Comparison of ENCODE assay signal across 13 cellular contexts in genomic region chr20:17541596-17541995, GRCh38.
"Had no signal": no experiment of that assay in that cellular context is flagged by ENCODE, and none has a peak within 500 bp of the region (broad histone marks: within the 10 kb centered on the region; RNA-seq: fewer than 3 reads in every experiment).

No MANE protein-coding gene starts in this region.

- H3K27me3 ChIP-seq: hepatocyte, ovary, SJSA1 had no signal

- ATAC-seq: activated CD8-positive, alpha-beta T cell treated with anti-CD3 and anti-CD28 coated beads, Interleukin-2, amount 10 ng/mL, durations not matched to agents 7 days and 5 days; activated T-cell treated with anti-CD3 and anti-CD28 coated beads, Interleukin-2, amount 50 U/mL, for 72 hours; stimulated activated naive CD8-positive, alpha-beta T cell treated with anti-CD3 and anti-CD28 coated beads, Interleukin-15, amount 100 ng/mL, for 72 hours had no signal

- H3K27ac Mint-ChIP-seq: activated CD4-positive, alpha-beta T cell treated with anti-CD3 and anti-CD28 coated beads, Interleukin-2, amount 10 ng/mL, durations not matched to agents 24 days and 14 days; activated CD8-positive, alpha-beta T cell treated with anti-CD3 and anti-CD28 coated beads, Interleukin-2, amount 10 ng/mL, durations not matched to agents 7 days and 5 days; activated naive CD8-positive, alpha-beta T cell treated with anti-CD3 and anti-CD28 coated beads, Interleukin-2, amount 10 ng/mL, durations not matched to agents 7 days and 5 days; activated T-cell treated with anti-CD3 and anti-CD28 coated beads, Interleukin-2, amount 50 U/mL, for 72 hours; stimulated activated naive CD8-positive, alpha-beta T cell treated with anti-CD3 and anti-CD28 coated beads, Interleukin-15, amount 100 ng/mL, for 72 hours; T-helper 2 cell treated with Interferon-gamma antibody and Interleukin-4, amounts not matched to agents 5 μg/mL and 100 μg/mL, for 36 hours had no signal

- H3K27ac ChIP-seq: hepatocyte had no signal

- H3K9me3 Mint-ChIP-seq: activated CD4-positive, alpha-beta T cell treated with anti-CD3 and anti-CD28 coated beads, Interleukin-2, amount 10 ng/mL, durations not matched to agents 24 days and 14 days; activated naive CD8-positive, alpha-beta T cell treated with anti-CD3 and anti-CD28 coated beads, Interleukin-2, amount 10 ng/mL, durations not matched to agents 7 days and 5 days; neural crest cell; stimulated activated naive CD8-positive, alpha-beta T cell treated with anti-CD3 and anti-CD28 coated beads, Interleukin-15, amount 100 ng/mL, for 72 hours; T-helper 2 cell treated with Interferon-gamma antibody and Interleukin-4, amounts not matched to agents 5 μg/mL and 100 μg/mL, for 36 hours had no signal

- H3K4me3 Mint-ChIP-seq: activated CD4-positive, alpha-beta T cell treated with anti-CD3 and anti-CD28 coated beads, Interleukin-2, amount 10 ng/mL, durations not matched to agents 24 days and 14 days; activated CD8-positive, alpha-beta T cell treated with anti-CD3 and anti-CD28 coated beads, Interleukin-2, amount 10 ng/mL, durations not matched to agents 7 days and 5 days; activated naive CD8-positive, alpha-beta T cell treated with anti-CD3 and anti-CD28 coated beads, Interleukin-2, amount 10 ng/mL, durations not matched to agents 7 days and 5 days; activated T-cell treated with anti-CD3 and anti-CD28 coated beads, Interleukin-2, amount 50 U/mL, for 72 hours; neural crest cell; stimulated activated naive CD8-positive, alpha-beta T cell treated with anti-CD3 and anti-CD28 coated beads, Interleukin-15, amount 100 ng/mL, for 72 hours; T-helper 2 cell treated with Interferon-gamma antibody and Interleukin-4, amounts not matched to agents 5 μg/mL and 100 μg/mL, for 36 hours had no signal

- H3K79me2 ChIP-seq: hepatocyte had no signal

- H3K36me3 ChIP-seq: ovary, SJSA1 had no signal

- H3K4me3 ChIP-seq: hepatocyte, ovary, SJSA1 had no signal

- H2AFZ ChIP-seq: hepatocyte had no signal

- H3K36me3 Mint-ChIP-seq: activated naive CD8-positive, alpha-beta T cell treated with anti-CD3 and anti-CD28 coated beads, Interleukin-2, amount 10 ng/mL, durations not matched to agents 7 days and 5 days had no signal

- H3K9me3 ChIP-seq: ovary, SJSA1 had no signal

- DNase-seq: activated CD4-positive, alpha-beta T cell treated with anti-CD3 and anti-CD28 coated beads, Interleukin-2, amount 10 ng/mL, durations not matched to agents 24 days and 14 days; activated CD4-positive, CD25-positive, alpha-beta regulatory T cell; activated CD8-positive, alpha-beta memory T cell treated with anti-CD3 and anti-CD28 coated beads, Interleukin-2, amount 50 U/mL, for 4 hours; activated CD8-positive, alpha-beta T cell treated with anti-CD3 and anti-CD28 coated beads, Interleukin-2, amount 10 ng/mL, durations not matched to agents 7 days and 5 days; activated naive CD8-positive, alpha-beta T cell treated with anti-CD3 and anti-CD28 coated beads, Interleukin-2, amount 10 ng/mL, durations not matched to agents 7 days and 5 days; activated T-cell treated with anti-CD3 and anti-CD28 coated beads, Interleukin-2, amount 50 U/mL, for 72 hours; ovary; stimulated activated CD4-positive, alpha-beta T cell treated with anti-CD3 and anti-CD28 coated beads, Interleukin-1b, Interleukin-23, amount 100 ng/mL, for 48 hours; stimulated activated naive CD8-positive, alpha-beta T cell treated with anti-CD3 and anti-CD28 coated beads, Interleukin-15, amount 100 ng/mL, for 72 hours had no signal
